Comparison of ENCODE assay signal across 15 cellular contexts in genomic region chr12:11778703-11779102, GRCh38.
DNase-seq lines count a peak whose midpoint lies in the region; ATAC-seq, FAIRE-seq and TF ChIP-seq lines count a peak whose summit lies in the region.
"Had no signal": no experiment of that assay in that cellular context is flagged by ENCODE, and none has a peak within 500 bp of the region (broad histone marks: within the 10 kb centered on the region; RNA-seq: fewer than 3 reads in every experiment).

No MANE protein-coding gene starts in this region.

- SMC1A ChIA-PET in GM12878 (lab: Charles Lee; ENCODE audit: uncharacterized antibody, unreplicated experiment): interaction anchor here (0.6 to 39.9 kb wide), 16 partner anchors 15 to 254 kb away, joined by 3 to 1116 read pairs (median 10); no protein-coding TSS in a partner anchor

- RAD21 ChIA-PET in GM12878 (lab: Charles Lee; ENCODE audit: unreplicated experiment): interaction anchor here (0.5 to 8.2 kb wide), 14 partner anchors 15 to 254 kb away, joined by 3 to 212 read pairs (median 22); no protein-coding TSS in a partner anchor

- H3K9me3 Mint-ChIP-seq in neural progenitor cell: no peaks in the 10 kb centered on the region
- H3K9me3 Mint-ChIP-seq in natural killer cell treated with Interleukin-12 subunit alpha and Interleukin-12 subunit beta and Interleukin-15 and Interleukin-18, amount 100 ng/mL, for 72 hours: no peaks in the 10 kb centered on the region
- H3K9me3 Mint-ChIP-seq: CD4-positive, CD25-positive, alpha-beta regulatory T cell; T-cell had no signal

- intact Hi-C loops in IMR-90 (cut with micrococcal nuclease): no loop called here
- intact Hi-C loops in GM12878 (cut with micrococcal nuclease; ENCODE audit: unreplicated experiment): loop anchor here (1.0 kb wide), 1 partner anchor 16 kb away; no protein-coding TSS in a partner anchor

- H2BK5ac ChIP-seq in IMR-90 (ENCODE audit: low read depth, low read length, poor library complexity, severe bottlenecking): no peak overlapping the region

- in situ Hi-C loops in IMR-90 (cut with MboI; ENCODE audit: low sequenced_read_pairs): no loop called here
- in situ Hi-C loops in GM12878 (cut with MboI): no loop called here

- no peak overlapping the region for H3K27ac Mint-ChIP-seq in neural progenitor cell
- H3K27ac Mint-ChIP-seq in natural killer cell treated with Interleukin-12 subunit alpha and Interleukin-12 subunit beta and Interleukin-15 and Interleukin-18, amount 100 ng/mL, for 72 hours: no peak overlapping the region
- H3K27ac Mint-ChIP-seq: T-cell had no signal

- peak overlapping the region; percentile 21 to 90 (median 63); a peak in 21 of 22 replicates for H3K4me2 ChIP-seq in BLaER1 treated with 17β-estradiol and CSF1 and Interleukin-3, amounts not matched to agents 10 nM and 100 nM
- no peak overlapping the region; the same call in 1 of the 2 replicates for H3K4me2 ChIP-seq in IMR-90 (ENCODE audit: low read depth, low read length)
- peak overlapping the region; percentile 53 for H3K4me2 ChIP-seq in GM12878 (ENCODE audit: control insufficient read depth, insufficient read depth)
- no peak overlapping the region for H3K4me2 ChIP-seq in neural progenitor cell

- H3K27me3 ChIP-seq in BLaER1 treated with 17β-estradiol and CSF1 and Interleukin-3, amounts not matched to agents 10 nM and 100 nM: no peaks in the 10 kb centered on the region
- no peaks in the 10 kb centered on the region for H3K27me3 ChIP-seq in IMR-90 (ENCODE audit: control insufficient read depth, insufficient read depth, low read length)
- H3K27me3 ChIP-seq in GM12878 (replicated peaks in 1 of 2; ENCODE audit: control insufficient read depth in 2 of 2, insufficient read depth in 2 of 2, low read length in 1 of 2): no peaks in the 10 kb centered on the region
- no peaks in the 10 kb centered on the region for H3K27me3 ChIP-seq in neural progenitor cell
- H3K27me3 ChIP-seq in upper lobe of left lung: no peaks in the 10 kb centered on the region

- no peak overlapping the region for H2BK15ac ChIP-seq in IMR-90 (ENCODE audit: low read depth, low read length)

- H3K23ac ChIP-seq in IMR-90 (ENCODE audit: low read depth, low read length): no peak overlapping the region

- H2AK9ac ChIP-seq in IMR-90 (replicated peaks; ENCODE audit: low read depth, low read length, poor library complexity): no peak overlapping the region

- peak overlapping the region in 8 of 11 experiments; percentile 34 to 61 (median 43); a peak in 15 of 22 replicates for H3K27ac ChIP-seq in BLaER1 treated with 17β-estradiol and CSF1 and Interleukin-3, amounts not matched to agents 10 nM and 100 nM
- H3K27ac ChIP-seq in IMR-90 (ENCODE audit: insufficient read depth, low read length): no peak overlapping the region
- H3K27ac ChIP-seq in GM12878 (ENCODE audit: control insufficient read depth, insufficient read depth): peak overlapping the region; percentile 95
- H3K27ac ChIP-seq in neural progenitor cell: peak overlapping the region; percentile 61
- no peak overlapping the region for H3K27ac ChIP-seq in upper lobe of left lung
- H3K27ac ChIP-seq: prostate gland had no signal

- no peak overlapping the region for H3K4me3 Mint-ChIP-seq in neural progenitor cell
- no peak overlapping the region for H3K4me3 Mint-ChIP-seq in natural killer cell treated with Interleukin-12 subunit alpha and Interleukin-12 subunit beta and Interleukin-15 and Interleukin-18, amount 100 ng/mL, for 72 hours
- H3K4me3 Mint-ChIP-seq: T-cell had no signal

- no peak overlapping the region for H4K91ac ChIP-seq in IMR-90 (ENCODE audit: insufficient read depth, low read depth, low read length)

- peaks cover 20% of the 10 kb centered on the region for H3K9me1 ChIP-seq in IMR-90 (ENCODE audit: insufficient read depth, low read length)

- H3K9ac ChIP-seq in BLaER1 treated with 17β-estradiol and CSF1 and Interleukin-3, amounts not matched to agents 10 nM and 100 nM: peak overlapping the region in 6 of 11 experiments; percentile 6 to 38 (median 16); a peak in 5 of 22 replicates
- H3K9ac ChIP-seq in IMR-90 (ENCODE audit: low read depth, low read length) (no peak overlapping the region), GM12878 (ENCODE audit: control insufficient read depth, insufficient read depth, low read length) (peak overlapping the region; percentile 58; the same call in 1 of the 2 replicates), neural progenitor cell (no peak overlapping the region)

- TF ChIP-seq EP300 in GM12878 (IDR thresholded peaks at IDR 0.05; ENCODE audit: borderline replicate concordance in 1 of 2, control insufficient read depth in 1 of 2, low read depth in 2 of 2, low read length in 2 of 2): no peak
- TF ChIP-seq EP300 in upper lobe of left lung (IDR thresholded peaks at IDR 0.05): no peak

- dilution Hi-C loops in IMR-90 (cut with HindIII; ENCODE audit: low sequenced_read_pairs, unreplicated experiment): no loop called here

- H3K4me1 Mint-ChIP-seq in neural progenitor cell: peaks cover 32% of the 10 kb centered on the region
- peaks cover 41 to 56% of the 10 kb centered on the region in 2 donors for H3K4me1 Mint-ChIP-seq in natural killer cell treated with Interleukin-12 subunit alpha and Interleukin-12 subunit beta and Interleukin-15 and Interleukin-18, amount 100 ng/mL, for 72 hours (ENCODE audit: low read depth in 2 of 2)

- peak overlapping the region; percentile 72; the same call in 1 of the 2 replicates for H3K18ac ChIP-seq in IMR-90 (ENCODE audit: low read depth, low read length)

- FAIRE-seq in GM12878 (lab: Jason Lieb, UNC): no peak
- FAIRE-seq: endometrium had no signal

- DNase-seq in IMR-90 (no peak), GM12878 (ENCODE audit: low read depth, low spot score) (no peak), neural progenitor cell (ENCODE audit: low spot score) (no peak), NAMALWA (ENCODE audit: low spot score) (no peak), upper lobe of left lung (no peak)
- no peak for DNase-seq in natural killer cell treated with Interleukin-12 subunit alpha and Interleukin-12 subunit beta and Interleukin-15 and Interleukin-18, amount 100 ng/mL, for 72 hours (ENCODE audit: low spot score)
- DNase-seq: hippocampal formation, mesendoderm, PC-3, T-cell had no signal

- H2AFZ ChIP-seq in IMR-90 (replicated peaks; ENCODE audit: low read length, poor library complexity) (no peak overlapping the region), GM12878 (ENCODE audit: control insufficient read depth, low read depth, low read length) (no peak overlapping the region), neural progenitor cell (replicated peaks) (no peak overlapping the region)

- H3K9me3 ChIP-seq in BLaER1 treated with 17β-estradiol and CSF1 and Interleukin-3, amounts not matched to agents 10 nM and 100 nM (replicated peaks in 1 of 11): peaks cover 0 to 3% (median under 1%) of the 10 kb centered on the region in 11 experiments; a peak in 6 of 22 replicates
- H3K9me3 ChIP-seq in IMR-90 (ENCODE audit: control insufficient read depth, insufficient read depth, low read length) (no peaks in the 10 kb centered on the region), GM12878 (replicated peaks; ENCODE audit: control insufficient read depth, insufficient read depth, low read length) (no peaks in the 10 kb centered on the region), neural progenitor cell (ENCODE audit: low read depth) (no peaks in the 10 kb centered on the region), upper lobe of left lung (no peaks in the 10 kb centered on the region)
- H3K9me3 ChIP-seq: prostate gland had no signal

- no peak overlapping the region for H4K8ac ChIP-seq in IMR-90 (ENCODE audit: low read depth in 2 of 2, low read length in 2 of 2)

- H3F3A ChIP-seq in neural progenitor cell (ENCODE audit: low read depth): peaks cover 12% of the 10 kb centered on the region

- TF ChIP-seq RAD21 in IMR-90 (IDR thresholded peaks at IDR 0.05; ENCODE audit: low read length): no peak
- TF ChIP-seq RAD21 in GM12878 (IDR thresholded peaks at IDR 0.05; ENCODE audit: insufficient read depth, low read depth, low read length): no peak

- peaks cover 62 to 86% (median 71%) of the 10 kb centered on the region in 10 experiments for H3K4me1 ChIP-seq in BLaER1 treated with 17β-estradiol and CSF1 and Interleukin-3, amounts not matched to agents 10 nM and 100 nM
- H3K4me1 ChIP-seq in IMR-90 (ENCODE audit: control insufficient read depth, insufficient read depth, low read length): peaks cover 9% of the 10 kb centered on the region; the same call in 1 of the 2 replicates
- H3K4me1 ChIP-seq in GM12878 (ENCODE audit: control insufficient read depth, insufficient read depth, low read length): peaks cover 74% of the 10 kb centered on the region
- peaks cover 25% of the 10 kb centered on the region for H3K4me1 ChIP-seq in neural progenitor cell
- H3K4me1 ChIP-seq in upper lobe of left lung: peaks cover 6 to 36% (median 12%) of the 10 kb centered on the region in 4 donors

- peaks cover 0 to 78% (median 42%) of the 10 kb centered on the region in 11 experiments; a peak in 19 of 22 replicates for H3K36me3 ChIP-seq in BLaER1 treated with 17β-estradiol and CSF1 and Interleukin-3, amounts not matched to agents 10 nM and 100 nM
- H3K36me3 ChIP-seq in IMR-90 (ENCODE audit: control insufficient read depth, insufficient read depth, low read length) (0 out of 2 replicates have a peak, but pooled peaks cover 6% of the 10 kb centered on the region), GM12878 (ENCODE audit: control insufficient read depth in 2 of 2, insufficient read depth in 2 of 2, low read length in 1 of 2) (peaks cover 6 to 14% of the 10 kb centered on the region in 2 experiments), neural progenitor cell (no peaks in the 10 kb centered on the region), upper lobe of left lung (no peaks in the 10 kb centered on the region)
- H3K36me3 ChIP-seq: prostate gland had no signal

- POLR2A ChIA-PET in IMR-90 (lab: Charles Lee; ENCODE audit: unreplicated experiment): no interaction called here
- POLR2A ChIA-PET in GM12878 (lab: Charles Lee): interaction anchor here (0.6 to 4.7 kb wide), 8 partner anchors 13 to 57 kb away, joined by 3 to 91 read pairs (median 11); no protein-coding TSS in a partner anchor

- H3K79me2 ChIP-seq in GM12878 (ENCODE audit: control insufficient read depth, insufficient read depth, low read length) (peaks cover 82% of the 10 kb centered on the region), neural progenitor cell (ENCODE audit: low read depth) (no peaks in the 10 kb centered on the region)

- BruUV-seq in IMR-90 (replicated peaks; lab: Mats Ljungman, UMichigan) (no TSS peak), GM12878 (replicated peaks; lab: Mats Ljungman, UMichigan) (no TSS peak)

- peaks cover 0 to 74% (median 0%) of the 10 kb centered on the region in 11 experiments; a peak in 6 of 22 replicates for H4K20me1 ChIP-seq in BLaER1 treated with 17β-estradiol and CSF1 and Interleukin-3, amounts not matched to agents 10 nM and 100 nM
- no peaks in the 10 kb centered on the region for H4K20me1 ChIP-seq in IMR-90 (ENCODE audit: insufficient read depth, low read length)
- no peaks in the 10 kb centered on the region for H4K20me1 ChIP-seq in GM12878 (ENCODE audit: control insufficient read depth, insufficient read depth)
- H4K20me1 ChIP-seq in neural progenitor cell (ENCODE audit: low read depth): no peaks in the 10 kb centered on the region

- WGBS in IMR-90 (ENCODE audit: extremely low coverage in 2 of 2, insufficient read length in 1 of 2), 2 experiments: 100% methylated on average over 1 of the region's 5 CpGs; no CpG with 5 or more reads in 1 of the 2 experiments
- 61% methylated on average over 5 of the region's 5 CpGs for WGBS in GM12878 (ENCODE audit: insufficient coverage, insufficient replicate concordance, low lambda C conversion rate, missing lambda C conversion rate)
- WGBS in upper lobe of left lung, 2 donors: 72 to 77% methylated on average over 5 of the region's 5 CpGs

- no peak for ATAC-seq in IMR-90 (ENCODE audit: low read depth)
- peak; percentile 12 for ATAC-seq in GM12878
- no peak for ATAC-seq in GM21825 (IDR thresholded peaks at IDR 0.05; ENCODE audit: unreplicated experiment)
- no peak for ATAC-seq in natural killer cell treated with Interleukin-12 subunit alpha and Interleukin-12 subunit beta and Interleukin-15 and Interleukin-18, amount 100 ng/mL, for 72 hours
- no peak for ATAC-seq in upper lobe of left lung (ENCODE audit: low FRiP score in 2 of 2)
- ATAC-seq: PC-3, T-cell had no signal

- H3K27me3 Mint-ChIP-seq in neural progenitor cell (ENCODE audit: insufficient read depth, low read depth): no peaks in the 10 kb centered on the region
- no peaks in the 10 kb centered on the region for H3K27me3 Mint-ChIP-seq in natural killer cell treated with Interleukin-12 subunit alpha and Interleukin-12 subunit beta and Interleukin-15 and Interleukin-18, amount 100 ng/mL, for 72 hours
- H3K27me3 Mint-ChIP-seq: CD4-positive, CD25-positive, alpha-beta regulatory T cell; T-cell had no signal

- no peak overlapping the region for H3K56ac ChIP-seq in IMR-90 (ENCODE audit: extremely low read depth, insufficient read depth, low read length)

- H3K4ac ChIP-seq in IMR-90 (ENCODE audit: low read depth, low read length): no peak overlapping the region

- H3K4me3 ChIP-seq in BLaER1 treated with 17β-estradiol and CSF1 and Interleukin-3, amounts not matched to agents 10 nM and 100 nM: no peak overlapping the region
- H3K4me3 ChIP-seq in IMR-90 (ENCODE audit: insufficient read depth, low read depth, low read length): no peak overlapping the region
- no peak overlapping the region for H3K4me3 ChIP-seq in GM12878
- no peak overlapping the region for H3K4me3 ChIP-seq in neural progenitor cell
- no peak overlapping the region for H3K4me3 ChIP-seq in upper lobe of left lung
- H3K4me3 ChIP-seq: prostate gland had no signal

- H3K36me3 Mint-ChIP-seq in neural progenitor cell: peaks cover 4% of the 10 kb centered on the region
- H3K36me3 Mint-ChIP-seq in natural killer cell treated with Interleukin-12 subunit alpha and Interleukin-12 subunit beta and Interleukin-15 and Interleukin-18, amount 100 ng/mL, for 72 hours: no peaks in the 10 kb centered on the region

- TF ChIP-seq POLR2A in IMR-90 (IDR thresholded peaks at IDR 0.05; ENCODE audit: low read depth, low read length) (no peak), GM12878 (IDR thresholded peaks at IDR 0.05; ENCODE audit: low read depth, low read length) (no peak), upper lobe of left lung (IDR thresholded peaks at IDR 0.05) (no peak)

- H4K5ac ChIP-seq in IMR-90 (ENCODE audit: low read depth, low read length): no peak overlapping the region; the same call in 1 of the 2 replicates

- no peak overlapping the region for H2AK5ac ChIP-seq in IMR-90 (ENCODE audit: low read depth, low read length)

- TF ChIP-seq CTCF in IMR-90 (conservative IDR thresholded peaks at IDR 0.05; ENCODE audit: low read depth, low read length): no peak
- no peak for TF ChIP-seq CTCF in GM12878 (IDR thresholded peaks at IDR 0.05 in 2 of 3, conservative IDR thresholded peaks at IDR 0.05 in 1 of 3; ENCODE audit: control insufficient read depth in 2 of 3, extremely low read depth in 1 of 3, insufficient read depth in 1 of 3, low read depth in 3 of 3, low read length in 3 of 3)
- TF ChIP-seq CTCF in neural progenitor cell (IDR thresholded peaks at IDR 0.05): no peak
- TF ChIP-seq CTCF in upper lobe of left lung (IDR thresholded peaks at IDR 0.05): no peak

- no peak overlapping the region; the same call in 1 of the 2 replicates for H2BK20ac ChIP-seq in IMR-90 (ENCODE audit: low read depth, low read length)

- CTCF ChIA-PET in IMR-90 (lab: Yijun Ruan, JAX): interaction anchor here (0.9 kb wide), 1 partner anchor 11 kb away, joined by 3 read pairs; no protein-coding TSS in a partner anchor
- CTCF ChIA-PET in GM12878 (lab: Yijun Ruan, JAX): interaction anchor here (0.6 to 3.6 kb wide), 11 partner anchors 11 to 254 kb away, joined by 3 to 22 read pairs (median 4); no protein-coding TSS in a partner anchor

- H2BK120ac ChIP-seq in IMR-90 (ENCODE audit: low read depth, low read length): no peak overlapping the region

- peaks cover 34 to 74% of the 10 kb centered on the region in 2 experiments for H3K79me1 ChIP-seq in IMR-90 (ENCODE audit: low read depth in 1 of 2, low read length in 2 of 2)

- H3K14ac ChIP-seq in IMR-90 (replicated peaks; ENCODE audit: low read depth, low read length): 0 out of 2 replicates have a peak overlapping the region, but pooled peaks have one; percentile 16

Comparison
In these comparisons a context has a peak if more than half of its experiments do, and no peak if none do; other contexts are left out.
1. H3K27ac ChIP-seq: peak in BLaER1 treated with 17β-estradiol and CSF1 and Interleukin-3, amounts not matched to agents 10 nM and 100 nM (8 of 11), GM12878 (single experiment) and neural progenitor cell (single experiment); none in IMR-90 (single experiment) and upper lobe of left lung (0 of 4).
2. H3K4me2 ChIP-seq: peak in BLaER1 treated with 17β-estradiol and CSF1 and Interleukin-3, amounts not matched to agents 10 nM and 100 nM (11 of 11) and GM12878 (single experiment); none in IMR-90 (single experiment) and neural progenitor cell (single experiment).
3. H3K9ac ChIP-seq: peak in BLaER1 treated with 17β-estradiol and CSF1 and Interleukin-3, amounts not matched to agents 10 nM and 100 nM (6 of 11) and GM12878 (single experiment); none in IMR-90 (single experiment) and neural progenitor cell (single experiment).